ENCODE assay signal across 15 cellular contexts in genomic region chr17:7846063-7846735, GRCh38. TPM values are rescaled to one million over a fixed set of nuclear protein-coding genes. Genes with fewer than 3 reads are reported as not detected.
A peak's percentile ranks its signal among the peaks of the same experiment; 100 is the strongest.
DNase-seq lines count a peak whose midpoint lies in the region; ATAC-seq and TF ChIP-seq lines count a peak whose summit lies in the region.
"Had no signal": no experiment of that assay in that cellular context is flagged by ENCODE, and none has a peak within 500 bp of the region (broad histone marks: within the 10 kb centered on the region; RNA-seq: fewer than 3 reads in every experiment).

No MANE protein-coding gene starts in this region.

- H3K9me3 Mint-ChIP-seq in activated T-cell treated with anti-CD3 and anti-CD28 coated beads, Interleukin-2, amount 50 U/mL, for 24 hours: no peaks in the 10 kb centered on the region
- H3K9me3 Mint-ChIP-seq in effector memory CD8-positive, alpha-beta T cell: no peaks in the 10 kb centered on the region

- no peak overlapping the region for H3K4me3 ChIP-seq in psoas muscle

- H3K36me3 ChIP-seq in psoas muscle (ENCODE audit: insufficient read depth in 1 of 2, low read depth in 1 of 2): peaks cover 7 to 59% of the 10 kb centered on the region in 2 donors

- DNase-seq in activated T-cell treated with anti-CD3 and anti-CD28 coated beads, Interleukin-2, amount 50 U/mL, for 24 hours: no peak
- no peak for DNase-seq in activated T-cell treated with anti-CD3 and anti-CD28 coated beads, Interleukin-2, amount 50 U/mL, for 48 hours
- DNase-seq in T-helper 17 cell: no peak
- no peak for DNase-seq in effector memory CD8-positive, alpha-beta T cell
- DNase-seq in psoas muscle: peak in 1 of 2 donors; percentile 56
- DNase-seq in HuH-7 (ENCODE audit: low spot score): no peak
- DNase-seq: amygdala, DMS79 treated with DMSO at 0.1 percent for 48 hours, mammary epithelial cell, NCI-H1105 treated with DMSO at 0.1 percent for 48 hours, NCI-H446, OCI-M1 had no signal

- no peak for TF ChIP-seq CTCF in psoas muscle (IDR thresholded peaks at IDR 0.05)

- H3K27ac Mint-ChIP-seq in activated T-cell treated with anti-CD3 and anti-CD28 coated beads, Interleukin-2, amount 50 U/mL, for 24 hours: peak overlapping the region; percentile 100
- peak overlapping the region; percentile 100 for H3K27ac Mint-ChIP-seq in T-helper 17 cell
- H3K27ac Mint-ChIP-seq in effector memory CD8-positive, alpha-beta T cell: peak overlapping the region; percentile 73 to 100

- peaks cover 16% of the 10 kb centered on the region for H3K4me1 ChIP-seq in psoas muscle

- ATAC-seq in T-helper 17 cell (no peak), psoas muscle (no peak), HG03442 (IDR thresholded peaks at IDR 0.05; ENCODE audit: unreplicated experiment) (no peak), GM18861 (IDR thresholded peaks at IDR 0.05; ENCODE audit: unreplicated experiment) (no peak)
- ATAC-seq in effector memory CD8-positive, alpha-beta T cell (replicated peaks): no peak

- H3K9me3 ChIP-seq in T-helper 17 cell (ENCODE audit: control insufficient read depth, low read length, poor library complexity, severe bottlenecking): no peaks in the 10 kb centered on the region
- H3K9me3 ChIP-seq in psoas muscle: no peaks in the 10 kb centered on the region
- H3K9me3 ChIP-seq: upper lobe of left lung had no signal

- H3K4me1 Mint-ChIP-seq in activated T-cell treated with anti-CD3 and anti-CD28 coated beads, Interleukin-2, amount 50 U/mL, for 24 hours (ENCODE audit: low read depth): peaks cover 51% of the 10 kb centered on the region
- H3K4me1 Mint-ChIP-seq in T-helper 17 cell: peaks cover 38% of the 10 kb centered on the region
- peaks cover 36 to 41% of the 10 kb centered on the region in 2 donors for H3K4me1 Mint-ChIP-seq in effector memory CD8-positive, alpha-beta T cell (ENCODE audit: low read depth in 2 of 2)

- intact Hi-C loops in psoas muscle (cut with DNase I): loop anchor here in 1 of 2 donors (10.0 kb wide), 1 partner anchor 221 kb away; the partner anchor contains the start of gene SAT2

- peaks cover 83% of the 10 kb centered on the region for H3K36me3 Mint-ChIP-seq in activated T-cell treated with anti-CD3 and anti-CD28 coated beads, Interleukin-2, amount 50 U/mL, for 24 hours (ENCODE audit: low read depth)
- H3K36me3 Mint-ChIP-seq in T-helper 17 cell (ENCODE audit: low read depth): peaks cover 8% of the 10 kb centered on the region
- peaks cover 97% of the 10 kb centered on the region for H3K36me3 Mint-ChIP-seq in effector memory CD8-positive, alpha-beta T cell (ENCODE audit: insufficient read depth)

- peak overlapping the region; percentile 97 for H3K4me3 Mint-ChIP-seq in activated T-cell treated with anti-CD3 and anti-CD28 coated beads, Interleukin-2, amount 50 U/mL, for 24 hours
- H3K4me3 Mint-ChIP-seq in T-helper 17 cell: peak overlapping the region; percentile 100
- H3K4me3 Mint-ChIP-seq in effector memory CD8-positive, alpha-beta T cell: peak overlapping the region in 1 of 2 donors; percentile 93

- H3K27ac ChIP-seq in psoas muscle: peak overlapping the region; percentile 99

- no peaks in the 10 kb centered on the region for H3K27me3 Mint-ChIP-seq in activated T-cell treated with anti-CD3 and anti-CD28 coated beads, Interleukin-2, amount 50 U/mL, for 24 hours
- no peaks in the 10 kb centered on the region for H3K27me3 Mint-ChIP-seq in T-helper 17 cell
- no peaks in the 10 kb centered on the region for H3K27me3 Mint-ChIP-seq in effector memory CD8-positive, alpha-beta T cell

- WGBS in psoas muscle, 3 donors: 77 to 81% (median 81%) methylated on average over 21 to 22 of the region's 22 CpGs

- no peaks in the 10 kb centered on the region for H3K27me3 ChIP-seq in psoas muscle (ENCODE audit: insufficient read depth in 3 of 3, low read length in 2 of 3)
- H3K27me3 ChIP-seq: upper lobe of left lung had no signal

RNA-seq across cellular contexts. Expression of gene TMEM88, which starts 8.7 kb away (rescaled TPM):
- total RNA-seq in T-helper 17 cell: 10 to 100 TPM; 31.0 to 31.3 TPM
- total RNA-seq in psoas muscle: 10 to 100 TPM; 16.3 to 31.3 (median 19.0) TPM
- polyA plus RNA-seq in psoas muscle: 10 to 100 TPM; 24.0 to 57.4 (median 42.6) TPM

RNA-seq across cellular contexts. Expression of gene NAA38, which starts 11.2 kb away (rescaled TPM):
- 10 to 100 TPM; 26.8 to 30.3 TPM for total RNA-seq in T-helper 17 cell
- total RNA-seq in psoas muscle: 10 to 100 TPM; 60.8 to 95.4 (median 73.3) TPM
- polyA plus RNA-seq in psoas muscle: 100 to 1,000 TPM; 104 to 148 (median 109) TPM

RNA-seq across cellular contexts. Expression of gene CYB5D1, which starts 11.6 kb away (rescaled TPM):
- total RNA-seq in T-helper 17 cell (10 to 100 TPM in 1 of 2 donors, 1 to 10 TPM in 1; 9.3 to 14.9 TPM), psoas muscle (10 to 100 TPM in 2 of 4 donors, 1 to 10 TPM in 2; 9.9 to 11.9 (median 10.2) TPM)
- polyA plus RNA-seq in psoas muscle: 10 to 100 TPM in 2 of 3 donors, 1 to 10 TPM in 1; 7.1 to 31.7 (median 10.4) TPM

RNA-seq across cellular contexts. Expression of gene KDM6B, which starts 12.2 kb away (rescaled TPM):
- total RNA-seq in T-helper 17 cell (100 to 1,000 TPM; 207 to 231 TPM), psoas muscle (10 to 100 TPM; 11.8 to 26.0 (median 17.9) TPM)
- polyA plus RNA-seq in psoas muscle: 10 to 100 TPM in 1 of 3 donors, 1 to 10 TPM in 2; 2.8 to 16.6 (median 6.3) TPM

RNA-seq across cellular contexts. Expression of gene CHD3, which starts 42.4 kb away (rescaled TPM):
- 100 to 1,000 TPM; 219 TPM for total RNA-seq in T-helper 17 cell
- total RNA-seq in psoas muscle: 10 to 100 TPM in 1 of 4 donors, 1 to 10 TPM in 3; 5.8 to 13.1 (median 7.5) TPM
- 1 to 10 TPM; 3.3 to 6.9 (median 6.8) TPM for polyA plus RNA-seq in psoas muscle
